Comparison of ENCODE assay signal across 8 cellular contexts in genomic region chr1:151593651-151594625, GRCh38. TPM values are rescaled to one million over a fixed set of nuclear protein-coding genes. Genes with fewer than 3 reads are reported as not detected.
DNase-seq lines count a peak whose midpoint lies in the region; ATAC-seq and TF ChIP-seq lines count a peak whose summit lies in the region.

No MANE protein-coding gene starts in this region.

- POLR2A ChIA-PET in GM10248 (lab: Yijun Ruan, JAX), result no interaction called here

- peak overlapping the region; percentile 54 for H3K4me3 Mint-ChIP-seq in glutamatergic neuron (ENCODE audit: unreplicated experiment)

- H3K4me1 ChIP-seq in parathyroid adenoma (peaks cover 5% of the 10 kb centered on the region), upper lobe of left lung (peaks cover 0 to 9% (median 2%) of the 10 kb centered on the region in 4 donors)

- no peaks in the 10 kb centered on the region for H3K27me3 ChIP-seq in parathyroid adenoma (ENCODE audit: control insufficient read depth, insufficient read depth, low read length)
- no peaks in the 10 kb centered on the region for H3K27me3 ChIP-seq in upper lobe of left lung

- CTCF ChIA-PET in GM10248 (lab: Yijun Ruan, JAX), result interaction anchor here (0.6 to 3.8 kb wide), 35 partner anchors 8 to 294 kb away, joined by 3 to 25 read pairs (median 5); partner anchors contain the start of genes CELF3, MRPL9 and SNX27

- peak overlapping the region; percentile 64 for H2AFZ ChIP-seq in parathyroid adenoma

- peaks cover 4% of the 10 kb centered on the region for H3K4me1 Mint-ChIP-seq in glutamatergic neuron (ENCODE audit: low read depth, unreplicated experiment)

- no peak for TF ChIP-seq POLR2A in upper lobe of left lung (IDR thresholded peaks at IDR 0.05)

- peak; percentile 86 for DNase-seq in GM10248 (ENCODE audit: extremely low spot score)
- peak; percentile 17 for DNase-seq in LHCN-M2 (ENCODE audit: low read depth)
- peak; percentile 73 for DNase-seq in SHP77 treated with DMSO at 0.1 percent for 48 hours (lab: John Stamatoyannopoulos, UW)
- peak; percentile 78 for DNase-seq in activated gamma-delta T cell treated with anti-CD3 and anti-CD28 coated beads, Interleukin-2, amount 50 U/mL, for 16 hours (ENCODE audit: low read depth)
- peak; percentile 76 for DNase-seq in glutamatergic neuron
- DNase-seq in upper lobe of left lung, result peak; percentile 90 to 93

- 15 to 18% methylated on average over 23 of the region's 23 CpGs for WGBS in upper lobe of left lung, 2 donors

- H3K4me3 ChIP-seq in parathyroid adenoma (ENCODE audit: low read depth, low read length), result no peak overlapping the region
- H3K4me3 ChIP-seq in upper lobe of left lung, result peak overlapping the region in 1 of 4 donors; percentile 17

- peaks cover 6% of the 10 kb centered on the region for H3K27me3 Mint-ChIP-seq in glutamatergic neuron (ENCODE audit: unreplicated experiment)

- no peak overlapping the region for H3K9ac ChIP-seq in parathyroid adenoma

- no peak overlapping the region for H3K27ac Mint-ChIP-seq in glutamatergic neuron (ENCODE audit: unreplicated experiment)

- H3K36me3 ChIP-seq in parathyroid adenoma (ENCODE audit: control insufficient read depth, insufficient read depth, low read length), result no peaks in the 10 kb centered on the region
- H3K36me3 ChIP-seq in upper lobe of left lung, result no peaks in the 10 kb centered on the region

- H3K27ac ChIP-seq in parathyroid adenoma, result no peak overlapping the region
- H3K27ac ChIP-seq in upper lobe of left lung, result no peak overlapping the region

- H3K36me3 Mint-ChIP-seq in glutamatergic neuron (ENCODE audit: unreplicated experiment), result peaks cover 12% of the 10 kb centered on the region

- H3K9me3 ChIP-seq in parathyroid adenoma (ENCODE audit: control insufficient read depth, low read length), result no peaks in the 10 kb centered on the region
- H3K9me3 ChIP-seq in upper lobe of left lung, result no peaks in the 10 kb centered on the region

- TF ChIP-seq CTCF in GM10248 (IDR thresholded peaks at IDR 0.05; ENCODE audit: control extremely low read depth, extremely low read depth, low read depth, missing control alignments) (peak; percentile 94), glutamatergic neuron (IDR thresholded peaks at IDR 0.05; ENCODE audit: partially characterized antibody, unreplicated experiment) (peak; percentile 92), parathyroid adenoma (IDR thresholded peaks at IDR 0.05) (peak; percentile 84), upper lobe of left lung (IDR thresholded peaks at IDR 0.05) (peak; percentile 75 to 93 (median 80))

- H3K9me3 Mint-ChIP-seq in glutamatergic neuron (ENCODE audit: unreplicated experiment), result peaks cover 9% of the 10 kb centered on the region

- peak overlapping the region; percentile 51 for H3K4me2 ChIP-seq in parathyroid adenoma (ENCODE audit: low read length)

- no peak for TF ChIP-seq EP300 in upper lobe of left lung (IDR thresholded peaks at IDR 0.05)

- no peaks in the 10 kb centered on the region for H3K79me2 ChIP-seq in parathyroid adenoma

- ATAC-seq in upper lobe of left lung (ENCODE audit: low FRiP score in 2 of 2), result peak; percentile 82 to 88
- ATAC-seq in GM18520 (IDR thresholded peaks at IDR 0.05; ENCODE audit: unreplicated experiment), result no peak

RNA-seq across cellular contexts. Expression of gene SNX27, which starts 17.9 kb away (rescaled TPM):
- total RNA-seq in LHCN-M2 (2014; rRNA removed) (19.8 and 22.6 TPM in 2 replicates), glutamatergic neuron (ENCODE audit: unreplicated experiment) (39.3 TPM), upper lobe of left lung (10 to 100 TPM; 35.0 to 62.9 (median 51.9) TPM)
- polyA plus RNA-seq in LHCN-M2 (2012), result 8.3 TPM

RNA-seq across cellular contexts. Expression of gene TUFT1, which starts 53.8 kb away (rescaled TPM):
- total RNA-seq in LHCN-M2 (2014; rRNA removed) (7.8 and 7.9 TPM in 2 replicates), glutamatergic neuron (ENCODE audit: unreplicated experiment) (7.0 TPM), upper lobe of left lung (10 to 100 TPM in 5 of 6 donors, 1 to 10 TPM in 1; 9.9 to 18.1 (median 12.5) TPM)
- 17.2 TPM for polyA plus RNA-seq in LHCN-M2 (2012)

Comparison
In these comparisons a context has a peak if more than half of its experiments do, and no peak if none do; other contexts are left out.
1. DNase-seq: peak in every context shown above with its lines; median percentile 92 in upper lobe of left lung; 86 in GM10248; 78 in activated gamma-delta T cell treated with anti-CD3 and anti-CD28 coated beads, Interleukin-2, amount 50 U/mL, for 16 hours; 76 in glutamatergic neuron; 73 in SHP77 treated with DMSO at 0.1 percent for 48 hours; 17 in LHCN-M2.